Comparison of ENCODE assay signal across 9 cellular contexts in the genomic region with DNA sequence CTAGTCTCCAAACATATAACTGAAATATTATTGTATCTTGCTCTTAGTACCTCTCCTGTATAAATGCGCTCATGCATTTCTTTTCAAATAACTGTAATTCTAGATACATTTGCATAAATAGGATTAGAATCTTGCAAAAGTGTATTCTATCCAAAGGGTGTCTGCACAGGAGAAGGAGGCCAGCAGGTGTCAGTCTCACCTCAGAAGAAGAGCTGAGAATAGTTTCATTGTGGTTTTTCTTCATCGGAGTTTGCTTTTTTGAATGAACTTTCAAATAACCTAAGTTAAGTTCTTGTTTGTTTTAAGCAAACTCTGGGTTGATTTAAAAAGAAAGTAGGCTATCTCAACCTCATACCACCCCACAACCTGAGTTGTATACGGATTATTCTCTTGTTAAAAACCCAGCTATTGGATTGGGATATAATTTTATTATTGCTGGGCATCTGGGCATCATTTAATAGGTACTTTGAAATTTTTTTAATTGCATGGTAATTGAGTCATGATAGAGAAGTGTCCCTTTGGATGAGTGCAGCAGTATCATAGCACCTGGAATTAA.
DNase-seq lines count a peak whose midpoint lies in the region; ATAC-seq and TF ChIP-seq lines count a peak whose summit lies in the region.
"Had no signal": no experiment of that assay in that cellular context is flagged by ENCODE, and none has a peak within 500 bp of the region (broad histone marks: within the 10 kb centered on the region; RNA-seq: fewer than 3 reads in every experiment).

No MANE protein-coding gene starts in this region.

- no peak overlapping the region for H3K4me3 ChIP-seq in coronary artery

- no peaks in the 10 kb centered on the region for H3K36me3 Mint-ChIP-seq in activated CD4-positive, alpha-beta T cell treated with anti-CD3 and anti-CD28 coated beads, Interleukin-2, amount 10 ng/mL, durations not matched to agents 7 days and 5 days (ENCODE audit: low read depth)
- no peaks in the 10 kb centered on the region for H3K36me3 Mint-ChIP-seq in immature natural killer cell
- H3K36me3 Mint-ChIP-seq: activated naive CD8-positive, alpha-beta T cell had no signal

- peak; percentile 7 for DNase-seq in activated CD4-positive, alpha-beta T cell treated with anti-CD3 and anti-CD28 coated beads, Interleukin-2, amount 10 ng/mL, durations not matched to agents 7 days and 5 days
- no peak for DNase-seq in activated CD4-positive, alpha-beta T cell treated with anti-CD3 and anti-CD28 coated beads, Interleukin-2, amount 50 U/mL, for 1 hour
- DNase-seq in NCI-H748 treated with DMSO at 0.1 percent for 48 hours (lab: John Stamatoyannopoulos, UW) (peak; percentile 69), coronary artery (ENCODE audit: low spot score) (no peak), lung microvascular endothelial cell (ENCODE audit: low read depth in 2 of 2) (peak; percentile 61 to 80), immature natural killer cell (no peak), ecto neural progenitor cell (ENCODE audit: low spot score) (no peak)

- POLR2A ChIA-PET in activated CD4-positive, alpha-beta T cell treated with anti-CD3 and anti-CD28 coated beads, Interleukin-2, amount 10 ng/mL, durations not matched to agents 7 days and 5 days (lab: Charles Lee): no interaction called here

- peak; percentile 58 for TF ChIP-seq CTCF in coronary artery (IDR thresholded peaks at IDR 0.05)

- peaks cover 2% of the 10 kb centered on the region for H3K27me3 Mint-ChIP-seq in activated CD4-positive, alpha-beta T cell treated with anti-CD3 and anti-CD28 coated beads, Interleukin-2, amount 10 ng/mL, durations not matched to agents 7 days and 5 days
- peaks cover 2 to 6% (median 4%) of the 10 kb centered on the region in 3 donors for H3K27me3 Mint-ChIP-seq in immature natural killer cell (ENCODE audit: low read depth in 3 of 3)
- H3K27me3 Mint-ChIP-seq: activated naive CD8-positive, alpha-beta T cell had no signal

- CTCF ChIA-PET in activated CD4-positive, alpha-beta T cell treated with anti-CD3 and anti-CD28 coated beads, Interleukin-2, amount 10 ng/mL, durations not matched to agents 7 days and 5 days (lab: Charles Lee): interaction anchor here (0.6 to 1.9 kb wide), 2 partner anchors 10 to 15 kb away, joined by 3 to 7 read pairs; no protein-coding TSS in a partner anchor

- H3K27ac Mint-ChIP-seq in activated CD4-positive, alpha-beta T cell treated with anti-CD3 and anti-CD28 coated beads, Interleukin-2, amount 10 ng/mL, durations not matched to agents 7 days and 5 days: no peak overlapping the region
- no peak overlapping the region for H3K27ac Mint-ChIP-seq in immature natural killer cell
- H3K27ac Mint-ChIP-seq: activated naive CD8-positive, alpha-beta T cell had no signal

- no peak overlapping the region for H3K4me3 Mint-ChIP-seq in activated CD4-positive, alpha-beta T cell treated with anti-CD3 and anti-CD28 coated beads, Interleukin-2, amount 10 ng/mL, durations not matched to agents 7 days and 5 days
- no peak overlapping the region for H3K4me3 Mint-ChIP-seq in immature natural killer cell
- H3K4me3 Mint-ChIP-seq: activated naive CD8-positive, alpha-beta T cell had no signal

- peak; percentile 68 for ATAC-seq in HG02938 (IDR thresholded peaks at IDR 0.05; ENCODE audit: unreplicated experiment)

- no peaks in the 10 kb centered on the region for H3K9me3 Mint-ChIP-seq in activated CD4-positive, alpha-beta T cell treated with anti-CD3 and anti-CD28 coated beads, Interleukin-2, amount 10 ng/mL, durations not matched to agents 7 days and 5 days
- no peaks in the 10 kb centered on the region for H3K9me3 Mint-ChIP-seq in immature natural killer cell

- H3K4me1 Mint-ChIP-seq in activated CD4-positive, alpha-beta T cell treated with anti-CD3 and anti-CD28 coated beads, Interleukin-2, amount 10 ng/mL, durations not matched to agents 7 days and 5 days: no peaks in the 10 kb centered on the region
- no peaks in the 10 kb centered on the region for H3K4me1 Mint-ChIP-seq in immature natural killer cell

- H3K27ac ChIP-seq in coronary artery: no peak overlapping the region

Comparison
In these comparisons a context has a peak if more than half of its experiments do, and no peak if none do; other contexts are left out.
1. DNase-seq: peak in activated CD4-positive, alpha-beta T cell treated with anti-CD3 and anti-CD28 coated beads, Interleukin-2, amount 10 ng/mL, durations not matched to agents 7 days and 5 days (single experiment), NCI-H748 treated with DMSO at 0.1 percent for 48 hours (single experiment) and lung microvascular endothelial cell (2 of 2); none in activated CD4-positive, alpha-beta T cell treated with anti-CD3 and anti-CD28 coated beads, Interleukin-2, amount 50 U/mL, for 1 hour (single experiment), coronary artery (single experiment), immature natural killer cell (0 of 3) and ecto neural progenitor cell (single experiment).